ENCODE assay signal across 1 cellular context in the genomic region with DNA sequence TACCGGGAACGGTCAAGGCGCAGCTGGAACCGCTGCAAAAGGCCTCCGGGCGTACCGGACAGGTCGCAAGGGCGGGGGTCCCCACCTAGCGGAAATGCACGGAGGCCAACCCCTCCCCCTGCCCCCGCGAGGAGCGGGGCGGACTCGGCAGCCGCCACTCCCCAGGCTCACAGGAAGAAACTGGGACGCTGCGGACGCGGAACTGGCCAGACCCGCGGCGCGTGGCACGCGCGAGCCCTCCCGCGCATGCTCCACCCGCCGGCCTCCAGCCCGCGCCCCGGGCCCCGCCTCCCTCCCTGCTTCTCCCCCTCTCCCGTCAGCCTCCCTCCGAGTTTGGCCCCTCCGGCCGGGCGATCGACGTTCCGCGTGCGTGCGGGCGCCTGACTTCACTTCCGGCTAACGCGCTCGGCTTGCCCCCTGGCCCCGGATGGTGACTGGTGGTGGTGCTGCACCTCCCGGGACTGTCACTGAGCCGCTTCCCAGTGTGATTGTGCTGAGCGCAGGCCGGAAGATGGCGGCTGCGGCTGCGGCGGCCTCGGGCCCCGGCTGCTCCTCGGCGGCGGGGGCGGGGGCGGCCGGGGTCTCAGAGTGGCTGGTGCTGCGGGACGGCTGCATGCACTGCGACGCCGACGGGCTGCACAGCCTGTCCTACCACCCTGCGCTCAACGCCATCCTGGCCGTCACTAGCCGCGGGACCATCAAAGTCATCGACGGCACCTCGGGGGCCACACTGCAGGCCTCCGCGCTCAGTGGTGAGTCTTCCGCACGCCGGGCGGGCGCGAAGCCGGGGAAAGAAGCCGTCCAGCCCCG.
TF ChIP-seq lines count a peak whose summit lies in the region.

Gene BIRC6, plus strand, starts transcription at position 289 of the 810 bp plus-strand sequence. Its CDS starts 139 bp downstream, at position 428.

TF ChIP-seq in WTC11, 78 proteins besides CTCF, POLR2A, EP300 and RAD21 (continued from another document):
- no peak for TF ChIP-seq TCF7 (CRISPR knock-in tag; IDR thresholded peaks at IDR 0.05; ENCODE audit: low read depth)
- no peak; the same call in 1 of the 2 replicates for TF ChIP-seq PREB (CRISPR knock-in tag; IDR thresholded peaks at IDR 0.05; ENCODE audit: borderline replicate concordance)
- no peak; the same call in 1 of the 2 replicates for TF ChIP-seq EMX1 (CRISPR knock-in tag; IDR thresholded peaks at IDR 0.05)
- TF ChIP-seq ESRRA (CRISPR knock-in tag; IDR thresholded peaks at IDR 0.05; ENCODE audit: borderline replicate concordance): peak; percentile 33; the same call in 1 of the 2 replicates
- TF ChIP-seq ELF4 (CRISPR knock-in tag; IDR thresholded peaks at IDR 0.05; ENCODE audit: low read depth): peak; percentile 72
- no peak for TF ChIP-seq IRF1 (CRISPR knock-in tag; IDR thresholded peaks at IDR 0.05)
- no peak for TF ChIP-seq ZNF423 (CRISPR knock-in tag; IDR thresholded peaks at IDR 0.05)
- TF ChIP-seq TP53 (CRISPR knock-in tag; IDR thresholded peaks at IDR 0.05): peak; percentile 26
- TF ChIP-seq, protein P1, sequence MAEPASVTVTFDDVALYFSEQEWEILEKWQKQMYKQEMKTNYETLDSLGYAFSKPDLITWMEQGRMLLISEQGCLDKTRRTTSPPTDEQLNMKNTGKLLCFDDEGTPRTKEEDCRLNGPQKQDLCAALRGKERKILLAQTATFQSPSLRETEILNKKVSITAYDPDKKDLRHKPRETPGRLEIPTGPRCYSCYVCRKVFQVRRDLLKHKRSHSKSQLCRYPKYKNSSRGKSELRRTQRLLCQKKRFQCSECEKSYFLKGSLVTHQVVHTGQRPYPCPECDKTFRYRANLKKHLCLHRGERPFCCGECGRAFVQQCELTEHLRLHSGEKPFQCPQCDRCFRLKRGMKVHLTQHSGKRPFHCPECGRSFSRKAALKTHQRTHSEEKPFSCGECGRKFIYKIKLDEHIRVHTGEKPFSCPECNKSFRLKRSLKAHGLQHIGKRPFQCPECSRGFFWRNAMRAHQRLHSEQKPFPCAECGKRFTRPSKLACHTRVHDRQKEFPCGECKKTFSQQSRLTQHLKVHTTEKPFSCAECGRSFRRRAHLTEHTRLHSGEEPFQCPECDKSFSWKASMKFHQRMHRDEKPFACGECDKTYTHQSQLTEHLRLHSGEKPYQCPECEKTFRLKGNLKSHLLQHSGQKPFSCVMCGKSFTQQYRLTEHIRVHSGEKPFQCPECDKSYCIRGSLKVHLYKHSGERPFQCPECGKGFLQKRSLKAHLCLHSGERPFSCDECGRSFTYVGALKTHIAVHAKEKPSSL (CRISPR knock-in tag; conservative IDR thresholded peaks at IDR 0.05): no peak
- TF ChIP-seq, protein P2, sequence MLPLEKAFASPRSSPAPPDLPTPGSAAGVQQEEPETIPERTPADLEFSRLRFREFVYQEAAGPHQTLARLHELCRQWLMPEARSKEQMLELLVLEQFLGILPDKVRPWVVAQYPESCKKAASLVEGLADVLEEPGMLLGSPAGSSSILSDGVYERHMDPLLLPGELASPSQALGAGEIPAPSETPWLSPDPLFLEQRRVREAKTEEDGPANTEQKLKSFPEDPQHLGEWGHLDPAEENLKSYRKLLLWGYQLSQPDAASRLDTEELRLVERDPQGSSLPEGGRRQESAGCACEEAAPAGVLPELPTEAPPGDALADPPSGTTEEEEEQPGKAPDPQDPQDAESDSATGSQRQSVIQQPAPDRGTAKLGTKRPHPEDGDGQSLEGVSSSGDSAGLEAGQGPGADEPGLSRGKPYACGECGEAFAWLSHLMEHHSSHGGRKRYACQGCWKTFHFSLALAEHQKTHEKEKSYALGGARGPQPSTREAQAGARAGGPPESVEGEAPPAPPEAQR (CRISPR knock-in tag; IDR thresholded peaks at IDR 0.05): no peak
- TF ChIP-seq GTF2I (CRISPR knock-in tag; conservative IDR thresholded peaks at IDR 0.05): no peak
- TF ChIP-seq SP1 (CRISPR knock-in tag; conservative IDR thresholded peaks at IDR 0.05): peak; percentile 71
- TF ChIP-seq ERG (CRISPR knock-in tag; IDR thresholded peaks at IDR 0.05): no peak
- TF ChIP-seq FOXP1 (CRISPR knock-in tag; IDR thresholded peaks at IDR 0.05; ENCODE audit: borderline replicate concordance): peak; percentile 67
- no peak; the same call in 1 of the 2 replicates for TF ChIP-seq ZNF416 (CRISPR knock-in tag; IDR thresholded peaks at IDR 0.05)
- TF ChIP-seq, protein P3, sequence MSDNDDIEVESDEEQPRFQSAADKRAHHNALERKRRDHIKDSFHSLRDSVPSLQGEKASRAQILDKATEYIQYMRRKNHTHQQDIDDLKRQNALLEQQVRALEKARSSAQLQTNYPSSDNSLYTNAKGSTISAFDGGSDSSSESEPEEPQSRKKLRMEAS (CRISPR knock-in tag; IDR thresholded peaks at IDR 0.05): peak; percentile 89
- TF ChIP-seq, protein P4, sequence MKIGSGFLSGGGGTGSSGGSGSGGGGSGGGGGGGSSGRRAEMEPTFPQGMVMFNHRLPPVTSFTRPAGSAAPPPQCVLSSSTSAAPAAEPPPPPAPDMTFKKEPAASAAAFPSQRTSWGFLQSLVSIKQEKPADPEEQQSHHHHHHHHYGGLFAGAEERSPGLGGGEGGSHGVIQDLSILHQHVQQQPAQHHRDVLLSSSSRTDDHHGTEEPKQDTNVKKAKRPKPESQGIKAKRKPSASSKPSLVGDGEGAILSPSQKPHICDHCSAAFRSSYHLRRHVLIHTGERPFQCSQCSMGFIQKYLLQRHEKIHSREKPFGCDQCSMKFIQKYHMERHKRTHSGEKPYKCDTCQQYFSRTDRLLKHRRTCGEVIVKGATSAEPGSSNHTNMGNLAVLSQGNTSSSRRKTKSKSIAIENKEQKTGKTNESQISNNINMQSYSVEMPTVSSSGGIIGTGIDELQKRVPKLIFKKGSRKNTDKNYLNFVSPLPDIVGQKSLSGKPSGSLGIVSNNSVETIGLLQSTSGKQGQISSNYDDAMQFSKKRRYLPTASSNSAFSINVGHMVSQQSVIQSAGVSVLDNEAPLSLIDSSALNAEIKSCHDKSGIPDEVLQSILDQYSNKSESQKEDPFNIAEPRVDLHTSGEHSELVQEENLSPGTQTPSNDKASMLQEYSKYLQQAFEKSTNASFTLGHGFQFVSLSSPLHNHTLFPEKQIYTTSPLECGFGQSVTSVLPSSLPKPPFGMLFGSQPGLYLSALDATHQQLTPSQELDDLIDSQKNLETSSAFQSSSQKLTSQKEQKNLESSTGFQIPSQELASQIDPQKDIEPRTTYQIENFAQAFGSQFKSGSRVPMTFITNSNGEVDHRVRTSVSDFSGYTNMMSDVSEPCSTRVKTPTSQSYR (CRISPR knock-in tag; IDR thresholded peaks at IDR 0.05): 0 out of 2 replicates have a peak, but pooled peaks have one; percentile 51
- TF ChIP-seq ZNF317 (CRISPR knock-in tag; IDR thresholded peaks at IDR 0.05; ENCODE audit: borderline replicate concordance, low read depth): no peak
- TF ChIP-seq SMAD3 (CRISPR knock-in tag; IDR thresholded peaks at IDR 0.05; ENCODE audit: borderline replicate concordance): no peak
- no peak for TF ChIP-seq MXD4 (CRISPR knock-in tag; IDR thresholded peaks at IDR 0.05; ENCODE audit: borderline replicate concordance)
- TF ChIP-seq MYBL2 (CRISPR knock-in tag; IDR thresholded peaks at IDR 0.05): 0 out of 2 replicates have a peak, but pooled peaks have one; percentile 25
- TF ChIP-seq NFE2L1 (CRISPR knock-in tag; IDR thresholded peaks at IDR 0.05): no peak
- no peak for TF ChIP-seq JAZF1 (CRISPR knock-in tag; IDR thresholded peaks at IDR 0.05)
- no peak; the same call in none of the 2 replicates for TF ChIP-seq TEAD1 (CRISPR knock-in tag; IDR thresholded peaks at IDR 0.05)
- 0 out of 2 replicates have a peak, but pooled peaks have one; percentile 48 for TF ChIP-seq RELA (CRISPR knock-in tag; IDR thresholded peaks at IDR 0.05; ENCODE audit: borderline replicate concordance)
- TF ChIP-seq OVOL2 (CRISPR knock-in tag; IDR thresholded peaks at IDR 0.05; ENCODE audit: borderline replicate concordance): no peak
- TF ChIP-seq NR1H2 (CRISPR knock-in tag; IDR thresholded peaks at IDR 0.05): no peak
- TF ChIP-seq FOXJ3 (CRISPR knock-in tag; IDR thresholded peaks at IDR 0.05; ENCODE audit: borderline replicate concordance): no peak
